22 cellular contexts compared by ENCODE assay signal in the genomic region with DNA sequence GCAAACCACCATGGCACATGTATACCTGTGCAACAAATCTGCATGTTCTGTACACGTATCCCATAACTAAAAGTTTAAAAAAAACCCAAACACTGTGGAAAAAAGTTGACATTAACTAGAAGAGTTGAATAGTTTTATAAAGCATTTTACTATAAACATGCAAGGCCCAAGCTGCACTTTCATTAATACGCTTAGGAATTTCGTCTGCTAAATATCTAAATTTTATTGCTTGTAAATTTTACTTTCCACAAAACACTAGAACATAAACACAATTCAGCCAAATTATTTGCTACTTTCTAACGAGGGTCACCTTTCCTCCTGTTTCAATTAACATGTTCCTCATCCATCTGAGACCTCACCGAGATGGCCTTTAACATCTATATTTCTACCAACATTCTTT.
"Had no signal": no experiment of that assay in that cellular context is flagged by ENCODE, and none has a peak within 500 bp of the region (broad histone marks: within the 10 kb centered on the region; RNA-seq: fewer than 3 reads in every experiment).

No MANE protein-coding gene starts in this region.

- H3K4me1 ChIP-seq: colonic mucosa, esophagus muscularis mucosa, esophagus squamous epithelium, foreskin keratinocyte, gastrocnemius medialis, gastroesophageal sphincter, heart left ventricle, heart right ventricle had no signal

- H3K4me3 ChIP-seq: colonic mucosa, coronary artery, dorsolateral prefrontal cortex, esophagus muscularis mucosa, esophagus squamous epithelium, gastrocnemius medialis, gastroesophageal sphincter, heart left ventricle, heart right ventricle had no signal

- H3K27me3 ChIP-seq: colonic mucosa, dorsolateral prefrontal cortex, esophagus muscularis mucosa, esophagus squamous epithelium, foreskin keratinocyte, gastrocnemius medialis, gastroesophageal sphincter, heart left ventricle, heart right ventricle had no signal

- DNase-seq: colonic mucosa; cortex of kidney; dermis blood vessel endothelial cell; dorsolateral prefrontal cortex; effector CD4-positive, alpha-beta T cell; effector CD8-positive, alpha-beta T cell; effector memory CD4-positive, alpha-beta T cell; effector memory CD8-positive, alpha-beta T cell; endodermal cell; erythroblast; esophagus squamous epithelium; foreskin keratinocyte; foreskin melanocyte; gastrocnemius medialis; glutamatergic neuron; head of caudate nucleus; heart left ventricle; heart right ventricle had no signal

- H3K27ac ChIP-seq: colonic mucosa, coronary artery, dorsolateral prefrontal cortex, epithelial cell of prostate, esophagus muscularis mucosa, esophagus squamous epithelium, foreskin keratinocyte, gastrocnemius medialis, gastroesophageal sphincter, heart left ventricle, heart right ventricle had no signal

- H3K9me3 ChIP-seq: colonic mucosa, esophagus squamous epithelium, gastrocnemius medialis had no signal

- H3K36me3 ChIP-seq: colonic mucosa, esophagus muscularis mucosa, esophagus squamous epithelium, gastrocnemius medialis, gastroesophageal sphincter, heart left ventricle, heart right ventricle had no signal
